ENCODE assay signal across 8 cellular contexts in genomic region chr2:203328735-203329549, GRCh38. TPM values are rescaled to one million over a fixed set of nuclear protein-coding genes. Genes with fewer than 3 reads are reported as not detected.
A peak's percentile ranks its signal among the peaks of the same experiment; 100 is the strongest.
DNase-seq lines count a peak whose midpoint lies in the region; ATAC-seq and TF ChIP-seq lines count a peak whose summit lies in the region.

No MANE protein-coding gene starts in this region.

- peak overlapping the region; percentile 94 to 95 for H3K4me3 Mint-ChIP-seq in stimulated activated naive CD8-positive, alpha-beta T cell treated with anti-CD3 and anti-CD28 coated beads, Interleukin-15, amount 100 ng/mL, for 72 hours

- peak; percentile 52 for ATAC-seq in GM18505 (IDR thresholded peaks at IDR 0.05; ENCODE audit: unreplicated experiment)
- ATAC-seq in HG02938 (IDR thresholded peaks at IDR 0.05; ENCODE audit: unreplicated experiment), result peak; percentile 57
- peak; percentile 54 for ATAC-seq in esophagus mucosa
- peak; percentile 75 for ATAC-seq in stimulated activated naive CD8-positive, alpha-beta T cell treated with anti-CD3 and anti-CD28 coated beads, Interleukin-15, amount 100 ng/mL, for 72 hours

- TF ChIP-seq CTCF in 22Rv1 (IDR thresholded peaks at IDR 0.05), result no peak

- H3K27ac Mint-ChIP-seq in stimulated activated naive CD8-positive, alpha-beta T cell treated with anti-CD3 and anti-CD28 coated beads, Interleukin-15, amount 100 ng/mL, for 72 hours, result peak overlapping the region; percentile 74 to 91

- H3K9me3 Mint-ChIP-seq in stimulated activated naive CD8-positive, alpha-beta T cell treated with anti-CD3 and anti-CD28 coated beads, Interleukin-15, amount 100 ng/mL, for 72 hours, result no peaks in the 10 kb centered on the region

- no peak for TF ChIP-seq POLR2A in GM18505 (IDR thresholded peaks at IDR 0.05; ENCODE audit: borderline replicate concordance, extremely low read depth, insufficient read depth, insufficient read length)

- no peaks in the 10 kb centered on the region for H3K27me3 Mint-ChIP-seq in stimulated activated naive CD8-positive, alpha-beta T cell treated with anti-CD3 and anti-CD28 coated beads, Interleukin-15, amount 100 ng/mL, for 72 hours

- peak overlapping the region; percentile 88 for H3K27ac ChIP-seq in 22Rv1

- peak; percentile 40 for DNase-seq in NCI-H226
- DNase-seq in activated T-cell treated with anti-CD3 and anti-CD28 coated beads for 24 hours (ENCODE audit: low read depth), result peak; percentile 29
- DNase-seq in myocyte (ENCODE audit: low read depth), result peak; percentile 36
- DNase-seq in stimulated activated naive CD8-positive, alpha-beta T cell treated with anti-CD3 and anti-CD28 coated beads, Interleukin-15, amount 100 ng/mL, for 72 hours, result peak; percentile 38 to 56

- H3K4me1 Mint-ChIP-seq in stimulated activated naive CD8-positive, alpha-beta T cell treated with anti-CD3 and anti-CD28 coated beads, Interleukin-15, amount 100 ng/mL, for 72 hours, result peaks cover 43% of the 10 kb centered on the region

RNA-seq across cellular contexts. Expression of gene ABI2, which starts 0.7 kb away (rescaled TPM):
- total RNA-seq in esophagus mucosa (13.7 TPM), myocyte (24.0 and 42.4 TPM in 2 replicates)
- polyA plus RNA-seq in myocyte (2012), result 38.4 TPM

Comparison
In these comparisons a context has a peak if more than half of its experiments do, and no peak if none do; other contexts are left out.
1. Peak in every context shown above with its lines: DNase-seq, ATAC-seq and H3K27ac ChIP-seq.